ENCODE assay signal across 2 cellular contexts in the genomic region with DNA sequence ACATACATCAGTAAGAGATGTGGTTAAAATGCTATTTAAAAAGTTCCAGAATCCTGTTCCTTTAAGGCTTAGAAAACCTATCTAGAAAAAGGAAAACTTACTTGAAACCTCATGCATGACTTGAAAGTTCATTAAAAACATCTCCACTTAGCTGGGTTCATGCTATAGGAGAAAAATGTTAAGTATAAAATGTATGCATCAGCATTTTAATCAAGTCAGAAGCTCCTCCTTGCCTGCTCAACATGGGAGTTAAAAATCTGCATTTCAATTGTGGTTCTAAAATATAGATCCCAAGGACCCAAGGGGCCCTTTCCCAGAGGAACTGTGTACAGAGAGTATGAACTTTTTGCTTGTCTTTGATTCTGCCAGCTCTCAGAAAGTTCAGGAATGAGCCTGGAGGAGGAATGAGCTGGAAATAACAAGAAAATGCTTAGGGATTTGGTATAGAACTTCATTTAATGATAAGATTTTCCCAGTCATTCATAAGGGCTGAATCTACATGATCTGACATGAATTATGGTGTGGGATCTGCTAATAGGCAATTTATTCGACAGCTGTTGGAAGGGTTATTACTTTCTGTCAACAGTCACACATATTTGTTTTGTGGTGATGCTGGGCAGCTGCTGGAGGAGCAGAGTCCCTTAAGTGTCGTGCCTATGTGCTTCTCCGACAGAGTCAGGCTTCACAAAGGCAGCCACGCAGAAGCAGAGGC.
TF ChIP-seq lines count a peak whose summit lies in the region.

No MANE protein-coding gene starts in this region.

TF ChIP-seq in IMR-90, 13 proteins besides CTCF, POLR2A, EP300 and RAD21:
- TF ChIP-seq NFE2L2 (IDR thresholded peaks at IDR 0.05; ENCODE audit: low read depth, low read length) = no peak
- TF ChIP-seq, protein P1, sequence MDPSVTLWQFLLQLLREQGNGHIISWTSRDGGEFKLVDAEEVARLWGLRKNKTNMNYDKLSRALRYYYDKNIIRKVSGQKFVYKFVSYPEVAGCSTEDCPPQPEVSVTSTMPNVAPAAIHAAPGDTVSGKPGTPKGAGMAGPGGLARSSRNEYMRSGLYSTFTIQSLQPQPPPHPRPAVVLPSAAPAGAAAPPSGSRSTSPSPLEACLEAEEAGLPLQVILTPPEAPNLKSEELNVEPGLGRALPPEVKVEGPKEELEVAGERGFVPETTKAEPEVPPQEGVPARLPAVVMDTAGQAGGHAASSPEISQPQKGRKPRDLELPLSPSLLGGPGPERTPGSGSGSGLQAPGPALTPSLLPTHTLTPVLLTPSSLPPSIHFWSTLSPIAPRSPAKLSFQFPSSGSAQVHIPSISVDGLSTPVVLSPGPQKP (IDR thresholded peaks at IDR 0.05; ENCODE audit: borderline replicate concordance, low read depth, low read length) = no peak
- TF ChIP-seq MXI1 (IDR thresholded peaks at IDR 0.05; ENCODE audit: borderline replicate concordance, low read depth, low read length) = no peak
- TF ChIP-seq CHD1 (IDR thresholded peaks at IDR 0.05; ENCODE audit: low read depth, low read length) = no peak
- no peak for TF ChIP-seq CEBPB (IDR thresholded peaks at IDR 0.05; ENCODE audit: low read depth, low read length)
- TF ChIP-seq MAZ (IDR thresholded peaks at IDR 0.05; ENCODE audit: borderline replicate concordance, low read depth, low read length) = no peak
- TF ChIP-seq MAFK (IDR thresholded peaks at IDR 0.05; ENCODE audit: low read depth, low read length) = peak; percentile 76
TF ChIP-seq in IMR-90: peak in this region for 1.

TF ChIP-seq in K562, 482 proteins besides CTCF, POLR2A, EP300 and RAD21:
- TF ChIP-seq ESRRA (IDR thresholded peaks at IDR 0.05; ENCODE audit: borderline replicate concordance, low read depth) (no peak), RBM22 (IDR thresholded peaks at IDR 0.05; ENCODE audit: low read depth, low read length, poor library complexity, severe bottlenecking) (no peak), NR2F6 (CRISPR knock-in tag; IDR thresholded peaks at IDR 0.05) (no peak), MAFK (IDR thresholded peaks at IDR 0.05; ENCODE audit: low read length) (peak; percentile 80), MAFF (IDR thresholded peaks at IDR 0.05; ENCODE audit: low read length) (peak; percentile 88), HMG20A (CRISPR knock-in tag; conservative IDR thresholded peaks at IDR 0.05) (no peak), ZNF408 (CRISPR knock-in tag; IDR thresholded peaks at IDR 0.05; ENCODE audit: low read depth) (no peak), BDP1 (IDR thresholded peaks at IDR 0.05; ENCODE audit: insufficient read depth, insufficient read length) (no peak), MAFG (tag; conservative IDR thresholded peaks at IDR 0.05) (peak; percentile 57; the same call in 1 of the 2 replicates), PHF8 (IDR thresholded peaks at IDR 0.05; ENCODE audit: borderline replicate concordance, low read length) (peak; percentile 4; the same call in 1 of the 2 replicates), GTF2A2 (tag; IDR thresholded peaks at IDR 0.05) (no peak), MEIS2 (IDR thresholded peaks at IDR 0.05; ENCODE audit: partially characterized antibody) (peak; percentile 85), ZNF23 (CRISPR knock-in tag; IDR thresholded peaks at IDR 0.05) (no peak), CBFA2T2 (conservative IDR thresholded peaks at IDR 0.05) (no peak), HDGF (IDR thresholded peaks at IDR 0.05) (no peak), U2AF1 (optimal IDR thresholded peaks at IDR 0.05; ENCODE audit: low read depth, low read length) (no peak), RUNX1 (IDR thresholded peaks at IDR 0.05; ENCODE audit: low read depth) (no peak), CEBPB (tag; IDR thresholded peaks at IDR 0.05) (no peak), TAF9B (IDR thresholded peaks at IDR 0.05; ENCODE audit: partially characterized antibody) (no peak), SMARCB1 (IDR thresholded peaks at IDR 0.05; ENCODE audit: insufficient read length, low read depth) (no peak), ZNF316 (IDR thresholded peaks at IDR 0.05) (peak; percentile 94), C11orf30 (IDR thresholded peaks at IDR 0.05; ENCODE audit: low read depth) (peak; percentile 87), MYNN (IDR thresholded peaks at IDR 0.05) (no peak), MYNN (CRISPR knock-in tag; IDR thresholded peaks at IDR 0.05) (no peak)
- TF ChIP-seq, protein P2, sequence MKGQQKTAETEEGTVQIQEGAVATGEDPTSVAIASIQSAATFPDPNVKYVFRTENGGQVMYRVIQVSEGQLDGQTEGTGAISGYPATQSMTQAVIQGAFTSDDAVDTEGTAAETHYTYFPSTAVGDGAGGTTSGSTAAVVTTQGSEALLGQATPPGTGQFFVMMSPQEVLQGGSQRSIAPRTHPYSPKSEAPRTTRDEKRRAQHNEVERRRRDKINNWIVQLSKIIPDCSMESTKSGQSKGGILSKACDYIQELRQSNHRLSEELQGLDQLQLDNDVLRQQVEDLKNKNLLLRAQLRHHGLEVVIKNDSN (CRISPR knock-in tag; IDR thresholded peaks at IDR 0.05) = no peak
- TF ChIP-seq, protein P3, sequence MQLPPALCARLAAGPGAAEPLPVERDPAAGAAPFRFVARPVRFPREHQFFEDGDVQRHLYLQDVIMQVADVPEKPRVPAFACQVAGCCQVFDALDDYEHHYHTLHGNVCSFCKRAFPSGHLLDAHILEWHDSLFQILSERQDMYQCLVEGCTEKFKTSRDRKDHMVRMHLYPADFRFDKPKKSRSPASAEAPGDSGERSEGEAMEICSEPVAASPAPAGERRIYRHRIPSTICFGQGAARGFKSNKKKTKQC (CRISPR knock-in tag; IDR thresholded peaks at IDR 0.05) = no peak
- TF ChIP-seq, protein P4, sequence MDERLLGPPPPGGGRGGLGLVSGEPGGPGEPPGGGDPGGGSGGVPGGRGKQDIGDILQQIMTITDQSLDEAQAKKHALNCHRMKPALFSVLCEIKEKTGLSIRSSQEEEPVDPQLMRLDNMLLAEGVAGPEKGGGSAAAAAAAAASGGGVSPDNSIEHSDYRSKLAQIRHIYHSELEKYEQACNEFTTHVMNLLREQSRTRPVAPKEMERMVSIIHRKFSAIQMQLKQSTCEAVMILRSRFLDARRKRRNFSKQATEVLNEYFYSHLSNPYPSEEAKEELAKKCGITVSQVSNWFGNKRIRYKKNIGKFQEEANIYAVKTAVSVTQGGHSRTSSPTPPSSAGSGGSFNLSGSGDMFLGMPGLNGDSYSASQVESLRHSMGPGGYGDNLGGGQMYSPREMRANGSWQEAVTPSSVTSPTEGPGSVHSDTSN (CRISPR knock-in tag; IDR thresholded peaks at IDR 0.05; ENCODE audit: low read depth) = no peak
- TF ChIP-seq, protein P4 (tag; conservative IDR thresholded peaks at IDR 0.05; ENCODE audit: low read depth) = peak; percentile 67
- TF ChIP-seq, protein P5, sequence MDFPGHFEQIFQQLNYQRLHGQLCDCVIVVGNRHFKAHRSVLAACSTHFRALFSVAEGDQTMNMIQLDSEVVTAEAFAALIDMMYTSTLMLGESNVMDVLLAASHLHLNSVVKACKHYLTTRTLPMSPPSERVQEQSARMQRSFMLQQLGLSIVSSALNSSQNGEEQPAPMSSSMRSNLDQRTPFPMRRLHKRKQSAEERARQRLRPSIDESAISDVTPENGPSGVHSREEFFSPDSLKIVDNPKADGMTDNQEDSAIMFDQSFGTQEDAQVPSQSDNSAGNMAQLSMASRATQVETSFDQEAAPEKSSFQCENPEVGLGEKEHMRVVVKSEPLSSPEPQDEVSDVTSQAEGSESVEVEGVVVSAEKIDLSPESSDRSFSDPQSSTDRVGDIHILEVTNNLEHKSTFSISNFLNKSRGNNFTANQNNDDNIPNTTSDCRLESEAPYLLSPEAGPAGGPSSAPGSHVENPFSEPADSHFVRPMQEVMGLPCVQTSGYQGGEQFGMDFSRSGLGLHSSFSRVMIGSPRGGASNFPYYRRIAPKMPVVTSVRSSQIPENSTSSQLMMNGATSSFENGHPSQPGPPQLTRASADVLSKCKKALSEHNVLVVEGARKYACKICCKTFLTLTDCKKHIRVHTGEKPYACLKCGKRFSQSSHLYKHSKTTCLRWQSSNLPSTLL (IDR thresholded peaks at IDR 0.05) = no peak
- TF ChIP-seq, protein P6, sequence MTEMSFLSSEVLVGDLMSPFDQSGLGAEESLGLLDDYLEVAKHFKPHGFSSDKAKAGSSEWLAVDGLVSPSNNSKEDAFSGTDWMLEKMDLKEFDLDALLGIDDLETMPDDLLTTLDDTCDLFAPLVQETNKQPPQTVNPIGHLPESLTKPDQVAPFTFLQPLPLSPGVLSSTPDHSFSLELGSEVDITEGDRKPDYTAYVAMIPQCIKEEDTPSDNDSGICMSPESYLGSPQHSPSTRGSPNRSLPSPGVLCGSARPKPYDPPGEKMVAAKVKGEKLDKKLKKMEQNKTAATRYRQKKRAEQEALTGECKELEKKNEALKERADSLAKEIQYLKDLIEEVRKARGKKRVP (CRISPR knock-in tag; IDR thresholded peaks at IDR 0.05) = no peak
- TF ChIP-seq, protein P7, sequence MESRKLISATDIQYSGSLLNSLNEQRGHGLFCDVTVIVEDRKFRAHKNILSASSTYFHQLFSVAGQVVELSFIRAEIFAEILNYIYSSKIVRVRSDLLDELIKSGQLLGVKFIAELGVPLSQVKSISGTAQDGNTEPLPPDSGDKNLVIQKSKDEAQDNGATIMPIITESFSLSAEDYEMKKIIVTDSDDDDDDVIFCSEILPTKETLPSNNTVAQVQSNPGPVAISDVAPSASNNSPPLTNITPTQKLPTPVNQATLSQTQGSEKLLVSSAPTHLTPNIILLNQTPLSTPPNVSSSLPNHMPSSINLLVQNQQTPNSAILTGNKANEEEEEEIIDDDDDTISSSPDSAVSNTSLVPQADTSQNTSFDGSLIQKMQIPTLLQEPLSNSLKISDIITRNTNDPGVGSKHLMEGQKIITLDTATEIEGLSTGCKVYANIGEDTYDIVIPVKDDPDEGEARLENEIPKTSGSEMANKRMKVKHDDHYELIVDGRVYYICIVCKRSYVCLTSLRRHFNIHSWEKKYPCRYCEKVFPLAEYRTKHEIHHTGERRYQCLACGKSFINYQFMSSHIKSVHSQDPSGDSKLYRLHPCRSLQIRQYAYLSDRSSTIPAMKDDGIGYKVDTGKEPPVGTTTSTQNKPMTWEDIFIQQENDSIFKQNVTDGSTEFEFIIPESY (CRISPR knock-in tag; IDR thresholded peaks at IDR 0.05) = no peak
